8 cellular contexts compared by ENCODE assay signal in the genomic region with DNA sequence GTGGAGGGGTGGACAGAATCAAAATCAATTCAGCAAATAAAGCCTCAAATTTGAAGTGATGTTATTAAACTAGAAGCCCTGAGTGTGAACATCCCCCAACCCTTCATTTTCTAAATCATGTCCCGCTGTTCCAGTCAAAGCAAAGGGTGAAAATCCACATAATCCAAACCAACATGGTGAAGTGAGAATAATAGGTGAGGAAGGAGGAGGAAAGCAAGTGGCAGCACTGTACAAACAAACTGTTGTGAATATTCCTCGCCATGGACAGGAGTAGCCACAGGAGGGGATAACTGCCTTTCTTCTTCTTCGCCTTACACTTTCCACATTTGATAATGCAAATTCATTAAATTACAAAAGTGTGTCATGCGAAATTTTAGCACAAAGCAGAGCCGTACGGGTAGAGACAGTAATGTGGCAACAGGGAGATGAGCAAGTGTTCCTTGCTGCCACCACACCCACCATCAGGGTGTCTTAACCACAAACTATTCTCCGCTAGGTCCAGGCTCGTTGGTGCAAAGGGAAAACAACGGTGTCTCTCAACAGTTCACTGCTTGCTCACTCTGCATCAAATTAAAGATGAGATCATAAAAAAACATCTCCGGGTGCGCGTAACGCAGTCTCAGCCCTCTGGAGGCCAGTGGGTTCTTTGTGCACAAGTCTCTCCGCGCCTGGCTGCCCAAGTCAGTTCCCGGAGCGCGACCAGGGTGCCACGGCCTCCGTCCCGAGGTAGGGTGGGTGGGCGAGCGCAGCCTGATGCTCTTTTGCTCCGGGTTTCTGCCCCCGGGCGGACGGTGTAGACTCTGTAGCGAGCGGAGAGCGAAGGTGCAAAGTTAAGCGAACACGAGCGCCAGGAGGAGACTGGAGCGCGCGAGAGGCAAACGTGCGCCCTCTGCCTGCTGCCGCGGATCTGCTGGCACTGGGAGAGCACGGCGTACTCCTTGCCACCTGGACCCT. TPM values are rescaled to one million over a fixed set of nuclear protein-coding genes. Genes with fewer than 3 reads are reported as not detected.
DNase-seq lines count a peak whose midpoint lies in the region; ATAC-seq, FAIRE-seq and TF ChIP-seq lines count a peak whose summit lies in the region.

No MANE protein-coding gene starts in this region.

- TF ChIP-seq POLR2A in tibial nerve (IDR thresholded peaks at IDR 0.05): no peak
- TF ChIP-seq POLR2A in H54 (IDR thresholded peaks at IDR 0.05; ENCODE audit: low read depth, low read length): no peak

- no peak for FAIRE-seq in H54 (lab: Jason Lieb, UNC)

- peak in 1 of 2 donors; percentile 29 for TF ChIP-seq EP300 in tibial nerve (IDR thresholded peaks at IDR 0.05)

- WGBS in tibial nerve, 2 donors: 7 to 11% methylated on average over 27 to 33 of the region's 42 CpGs

- H3K36me3 ChIP-seq in mucosa of rectum (ENCODE audit: control insufficient read depth in 2 of 2, insufficient read depth in 2 of 2, low read length in 2 of 2): no peaks in the 10 kb centered on the region
- no peaks in the 10 kb centered on the region for H3K36me3 ChIP-seq in tibial nerve

- peak; percentile 34 for DNase-seq in GM10248 (ENCODE audit: extremely low spot score)
- DNase-seq in LHCN-M2 (ENCODE audit: low read depth): peak; percentile 61
- DNase-seq in activated CD4-positive, alpha-beta T cell treated with anti-CD3 and anti-CD28 coated beads, Interleukin-2, amount 50 U/mL, for 1 hour: peak; percentile 4
- peak; percentile 64 for DNase-seq in fibroblast of gingiva (ENCODE audit: low read depth)
- peak; percentile 40 to 59 for DNase-seq in tibial nerve (ENCODE audit: low spot score in 2 of 2)
- no peak for DNase-seq in H54 (ENCODE audit: insufficient read length, low spot score)

- H3K9ac ChIP-seq in mucosa of rectum (ENCODE audit: low read depth in 1 of 2, low read length in 2 of 2): peak overlapping the region; percentile 2 to 42

- H3K4me1 ChIP-seq in mucosa of rectum (ENCODE audit: control insufficient read depth in 2 of 2, insufficient read depth in 2 of 2, low read length in 2 of 2): peaks cover 0 to 2% of the 10 kb centered on the region in 2 donors
- H3K4me1 ChIP-seq in tibial nerve: peaks cover 0 to 10% (median 0%) of the 10 kb centered on the region in 4 donors

- CTCF ChIA-PET in GM10248 (lab: Yijun Ruan, JAX): no interaction called here

- H3K27me3 ChIP-seq in mucosa of rectum (ENCODE audit: control insufficient read depth in 2 of 2, insufficient read depth in 2 of 2, low read length in 2 of 2) (peaks cover 0 to 4% of the 10 kb centered on the region in 2 donors), tibial nerve (no peaks in the 10 kb centered on the region)

- ATAC-seq in GM21786 (IDR thresholded peaks at IDR 0.05; ENCODE audit: unreplicated experiment): peak; percentile 92

- H3K9me3 ChIP-seq in mucosa of rectum (ENCODE audit: control insufficient read depth in 2 of 2, low read length in 2 of 2) (no peaks in the 10 kb centered on the region), tibial nerve (no peaks in the 10 kb centered on the region)

- peak overlapping the region; percentile 44 to 61 for H3K4me3 ChIP-seq in mucosa of rectum (ENCODE audit: low read length in 2 of 2)
- peak overlapping the region; percentile 37 to 61 (median 54) for H3K4me3 ChIP-seq in tibial nerve

- TF ChIP-seq CTCF in GM10248 (IDR thresholded peaks at IDR 0.05; ENCODE audit: control extremely low read depth, extremely low read depth, low read depth, missing control alignments): peak; percentile 69
- TF ChIP-seq CTCF in tibial nerve (IDR thresholded peaks at IDR 0.05): peak; percentile 49 to 72 (median 69)

- POLR2A ChIA-PET in GM10248 (lab: Yijun Ruan, JAX): no interaction called here

- H3K27ac ChIP-seq in mucosa of rectum (ENCODE audit: low read depth in 2 of 2, low read length in 2 of 2): no peak overlapping the region
- peak overlapping the region in 3 of 4 donors; percentile 11 to 73 (median 63) for H3K27ac ChIP-seq in tibial nerve

RNA-seq across cellular contexts. Expression of a gene that starts 6.7 kb away (rescaled TPM):
- total RNA-seq in LHCN-M2 (2014; rRNA removed) (0.13 and 0.17 TPM in 2 replicates), tibial nerve (10 to 100 TPM in 1 of 4 donors, 1 to 10 TPM in 3; 6.1 to 20.1 (median 7.9) TPM)
- 0.53 TPM for polyA plus RNA-seq in LHCN-M2 (2012)

Comparison
In these comparisons a context has a peak if more than half of its experiments do, and no peak if none do; other contexts are left out.
1. H3K27ac ChIP-seq: peak in tibial nerve (3 of 4); none in mucosa of rectum (0 of 2).